17 cellular contexts compared by ENCODE assay signal in genomic region chr13:89029062-89029461, GRCh38.
"Had no signal": no experiment of that assay in that cellular context is flagged by ENCODE, and none has a peak within 500 bp of the region (broad histone marks: within the 10 kb centered on the region; RNA-seq: fewer than 3 reads in every experiment).

No MANE protein-coding gene starts in this region.

- H3K4me3 ChIP-seq: adrenal gland, gastroesophageal sphincter, psoas muscle had no signal

- ATAC-seq: effector memory CD8-positive, alpha-beta T cell; gastroesophageal sphincter; psoas muscle had no signal

- FAIRE-seq: kidney had no signal

- H3K9me3 ChIP-seq: adrenal gland, SK-N-SH had no signal

- DNase-seq: activated B cell treated with CpG ODN at 0.5 μM for 24 hours; activated CD4-positive, alpha-beta memory T cell treated with anti-CD3 and anti-CD28 coated beads for 36 hours; activated CD8-positive, alpha-beta memory T cell treated with anti-CD3 and anti-CD28 coated beads, Interleukin-2, amount 50 U/mL, for 4 hours; activated gamma-delta T cell; adrenal gland; effector memory CD8-positive, alpha-beta T cell; kidney; mesendoderm; nephron progenitor cell; psoas muscle; SK-N-SH; stimulated activated CD4-positive, alpha-beta T cell treated with anti-CD3 and anti-CD28 coated beads, Interleukin-12 subunit alpha, Interleukin-12 subunit beta, amount 100 ng/mL, for 4 hours; trophoblast cell had no signal

- H3K36me3 Mint-ChIP-seq: activated CD4-positive, alpha-beta memory T cell treated with anti-CD3 and anti-CD28 coated beads for 36 hours; brain had no signal

- H3K27me3 ChIP-seq: adrenal gland, gastroesophageal sphincter had no signal

- H3K4me2 ChIP-seq: SK-N-SH had no signal

- H3K27ac Mint-ChIP-seq: activated B cell treated with CpG ODN at 0.5 μM for 24 hours; activated CD4-positive, alpha-beta memory T cell treated with anti-CD3 and anti-CD28 coated beads for 36 hours; brain; effector memory CD8-positive, alpha-beta T cell; nephron progenitor cell had no signal

- H3K4me3 Mint-ChIP-seq: activated B cell treated with CpG ODN at 0.5 μM for 24 hours; activated CD4-positive, alpha-beta memory T cell treated with anti-CD3 and anti-CD28 coated beads for 36 hours; brain; central memory CD8-positive, alpha-beta T cell; effector memory CD8-positive, alpha-beta T cell; nephron progenitor cell had no signal

- H3K4me1 Mint-ChIP-seq: activated B cell treated with CpG ODN at 0.5 μM for 24 hours; brain; central memory CD8-positive, alpha-beta T cell; nephron progenitor cell had no signal

- H3K27me3 Mint-ChIP-seq: activated B cell treated with CpG ODN at 0.5 μM for 24 hours; activated CD4-positive, alpha-beta memory T cell treated with anti-CD3 and anti-CD28 coated beads for 36 hours; brain; central memory CD8-positive, alpha-beta T cell; effector memory CD8-positive, alpha-beta T cell had no signal

- H3K27ac ChIP-seq: adrenal gland, epithelial cell of prostate, gastroesophageal sphincter, psoas muscle had no signal

- H3K9ac ChIP-seq: SK-N-SH had no signal

- H3K4me1 ChIP-seq: adrenal gland, gastroesophageal sphincter, psoas muscle had no signal

- H3K36me3 ChIP-seq: adrenal gland, gastroesophageal sphincter had no signal
